ENCODE assay signal across 18 cellular contexts in the genomic region with DNA sequence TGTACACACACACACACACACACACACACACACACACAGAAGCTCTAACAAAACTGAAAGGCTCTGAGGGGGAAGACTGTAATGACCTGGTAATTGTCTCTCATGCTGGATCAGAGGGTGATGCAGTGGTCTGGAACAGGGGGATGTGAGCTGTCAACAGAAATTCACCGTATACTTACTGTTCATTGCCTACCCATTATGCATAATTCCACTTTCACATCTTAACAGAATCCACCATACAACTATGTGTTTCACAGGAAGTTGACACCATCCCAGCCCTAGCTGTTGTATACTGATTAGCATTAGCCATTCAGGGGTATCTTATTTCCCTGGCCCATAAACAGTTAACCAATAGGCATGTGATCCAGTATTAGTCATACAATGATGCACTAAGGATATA.
"Had no signal": no experiment of that assay in that cellular context is flagged by ENCODE, and none has a peak within 500 bp of the region (broad histone marks: within the 10 kb centered on the region; RNA-seq: fewer than 3 reads in every experiment).

No MANE protein-coding gene starts in this region.

- H3K9me3 ChIP-seq: esophagus muscularis mucosa, gastroesophageal sphincter, heart left ventricle, left lung, lower lobe of right lung, mucosa of descending colon had no signal

- H3K4me1 ChIP-seq: esophagus muscularis mucosa, foreskin keratinocyte, gastroesophageal sphincter, heart left ventricle, left lung, lower lobe of right lung had no signal

- H3K27me3 ChIP-seq: dorsolateral prefrontal cortex, esophagus muscularis mucosa, foreskin keratinocyte, gastroesophageal sphincter, heart left ventricle, left lung had no signal

- H3K9me3 Mint-ChIP-seq: mesothelial cell of epicardium had no signal

- H3K4me3 ChIP-seq: coronary artery, dorsolateral prefrontal cortex, esophagus muscularis mucosa, gastroesophageal sphincter, heart left ventricle, left lung, lower lobe of right lung, mucosa of descending colon had no signal

- H3K36me3 ChIP-seq: esophagus muscularis mucosa, gastroesophageal sphincter, heart left ventricle, left lung, lower lobe of right lung had no signal

- H3K27ac ChIP-seq: coronary artery, dorsolateral prefrontal cortex, esophagus muscularis mucosa, foreskin keratinocyte, gastroesophageal sphincter, heart left ventricle, left lung, lower lobe of right lung had no signal

- H3K36me3 Mint-ChIP-seq: mesothelial cell of epicardium; naive thymus-derived CD4-positive, alpha-beta T cell had no signal

- DNase-seq: dermis blood vessel endothelial cell; dorsolateral prefrontal cortex; effector CD4-positive, alpha-beta T cell; effector memory CD4-positive, alpha-beta T cell; foreskin keratinocyte; heart left ventricle; hippocampal formation; left cardiac atrium; left lung; left ventricle myocardium superior; lower lobe of right lung; mesenchymal stem cell; mucosa of descending colon; naive thymus-derived CD4-positive, alpha-beta T cell had no signal

- H3K4me3 Mint-ChIP-seq: mesothelial cell of epicardium; naive thymus-derived CD4-positive, alpha-beta T cell had no signal

- H3K27ac Mint-ChIP-seq: mesothelial cell of epicardium; naive thymus-derived CD4-positive, alpha-beta T cell had no signal
